In the genomic region with DNA sequence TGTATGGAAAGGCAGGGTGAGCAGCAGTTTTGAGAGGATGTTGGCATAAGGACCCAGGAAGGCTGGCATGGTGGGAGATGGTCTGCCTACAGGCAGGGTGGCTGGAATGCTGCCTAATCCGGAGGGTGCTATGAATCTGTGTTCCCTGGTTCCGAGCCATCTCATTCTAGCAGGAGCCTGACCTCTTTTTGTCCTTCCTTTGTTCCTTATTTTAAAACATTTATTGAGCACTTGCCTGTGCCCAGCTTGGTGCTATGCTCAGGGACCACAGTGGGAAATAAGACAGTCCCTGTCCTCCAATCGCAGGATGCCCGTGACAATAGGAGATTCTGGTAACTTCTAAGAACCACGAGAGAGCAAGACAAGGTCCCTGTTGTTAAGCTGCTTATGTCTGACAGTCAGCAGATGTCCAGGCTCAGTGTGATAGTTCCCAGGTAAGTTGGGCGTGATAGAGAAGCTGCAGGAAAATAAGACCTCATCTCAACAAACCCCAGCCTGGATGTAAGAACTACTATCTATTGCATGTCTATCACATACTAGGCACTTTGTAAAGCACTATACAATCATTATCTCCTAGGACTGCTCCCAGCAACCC, we compare ENCODE assay signal across 16 cellular contexts. TPM values are rescaled to one million over a fixed set of nuclear protein-coding genes. Genes with fewer than 3 reads are reported as not detected.
DNase-seq lines count a peak whose midpoint lies in the region; ATAC-seq and TF ChIP-seq lines count a peak whose summit lies in the region.
"Had no signal": no experiment of that assay in that cellular context is flagged by ENCODE, and none has a peak within 500 bp of the region (broad histone marks: within the 10 kb centered on the region; RNA-seq: fewer than 3 reads in every experiment).

No MANE protein-coding gene starts in this region.

- no peak overlapping the region for H3K4me2 ChIP-seq in Loucy (ENCODE audit: low read depth, low read length, poor library complexity, severe bottlenecking)
- H3K4me2 ChIP-seq: GM23338 had no signal

- no peaks in the 10 kb centered on the region for H3K27me3 ChIP-seq in Loucy (ENCODE audit: insufficient read depth, low read length, poor library complexity, severe bottlenecking)
- no peaks in the 10 kb centered on the region; the same call in 1 of the 2 replicates for H3K27me3 ChIP-seq in Caco-2 (replicated peaks; ENCODE audit: control insufficient read depth, insufficient read depth, low read length)

- H3K4me3 ChIP-seq in Loucy (ENCODE audit: low read length, poor library complexity, severe bottlenecking), result no peak overlapping the region
- no peak overlapping the region for H3K4me3 ChIP-seq in Caco-2 (ENCODE audit: low read depth, low read length)
- H3K4me3 ChIP-seq: GM23338 had no signal

- CTCF ChIA-PET in Caco-2 (lab: Charles Lee), result no interaction called here

- no peak overlapping the region for H3K4me3 Mint-ChIP-seq in osteocyte (ENCODE audit: unreplicated experiment)
- no peak overlapping the region for H3K4me3 Mint-ChIP-seq in Caco-2 (ENCODE audit: unreplicated experiment)
- H3K4me3 Mint-ChIP-seq: CD8-positive, alpha-beta memory T cell; GM23338 had no signal

- H2AFZ ChIP-seq in Loucy (ENCODE audit: low read length), result 0 out of 2 replicates have a peak overlapping the region, but pooled peaks have one; percentile 41
- H2AFZ ChIP-seq: GM23338 had no signal

- POLR2A ChIA-PET in Caco-2 (lab: Charles Lee), result no interaction called here

- H3K36me3 ChIP-seq in Loucy (ENCODE audit: insufficient read depth, low read length), result no peaks in the 10 kb centered on the region
- H3K36me3 ChIP-seq in Caco-2 (ENCODE audit: control insufficient read depth, insufficient read depth, low read length), result no peaks in the 10 kb centered on the region
- H3K36me3 ChIP-seq: BE2C had no signal

- H3K9me3 Mint-ChIP-seq in osteocyte (ENCODE audit: unreplicated experiment) (no peaks in the 10 kb centered on the region), Caco-2 (ENCODE audit: unreplicated experiment) (no peaks in the 10 kb centered on the region)
- H3K9me3 Mint-ChIP-seq: CD4-positive, CD25-positive, alpha-beta regulatory T cell; CD8-positive, alpha-beta memory T cell; GM23338 had no signal

- H3K9me2 ChIP-seq in Loucy (replicated peaks; ENCODE audit: low read depth, low read length), result no peaks in the 10 kb centered on the region

- intact Hi-C loops in Caco-2 (cut with micrococcal nuclease; ENCODE audit: unreplicated experiment), result no loop called here

- no peak overlapping the region for H3K9ac ChIP-seq in Loucy (ENCODE audit: low read depth, low read length, poor library complexity, severe bottlenecking)

- H3F3A ChIP-seq in Loucy (ENCODE audit: low read depth), result no peaks in the 10 kb centered on the region; the same call in 1 of the 2 replicates

- H3K4me1 Mint-ChIP-seq in osteocyte (ENCODE audit: unreplicated experiment), result no peaks in the 10 kb centered on the region
- H3K4me1 Mint-ChIP-seq in Caco-2 (ENCODE audit: low read depth, unreplicated experiment), result no peaks in the 10 kb centered on the region
- H3K4me1 Mint-ChIP-seq: CD4-positive, CD25-positive, alpha-beta regulatory T cell; CD8-positive, alpha-beta memory T cell had no signal

- H3K4me1 ChIP-seq in Loucy (ENCODE audit: insufficient read depth, low read length, poor library complexity, severe bottlenecking) (no peaks in the 10 kb centered on the region), Caco-2 (no peaks in the 10 kb centered on the region)
- H3K4me1 ChIP-seq: BE2C had no signal

- no peaks in the 10 kb centered on the region for H4K20me1 ChIP-seq in Loucy (ENCODE audit: insufficient read depth, low read length, poor library complexity, severe bottlenecking)

- TF ChIP-seq CTCF in Loucy (conservative IDR thresholded peaks at IDR 0.05; ENCODE audit: low read length) (no peak), osteocyte (IDR thresholded peaks at IDR 0.05) (no peak), Caco-2 (IDR thresholded peaks at IDR 0.05; ENCODE audit: insufficient read depth in 1 of 2, low read depth in 1 of 2, low read length in 1 of 2, severe bottlenecking in 1 of 2, unreplicated experiment in 1 of 2) (no peak)

- ATAC-seq in GM21576 (IDR thresholded peaks at IDR 0.05; ENCODE audit: unreplicated experiment), result no peak
- ATAC-seq: GM23338 had no signal

- BruUV-seq in Caco-2 (replicated peaks; lab: Mats Ljungman, UMichigan), result no TSS peak

- H3K27me3 Mint-ChIP-seq in osteocyte (ENCODE audit: unreplicated experiment) (peaks cover 46% of the 10 kb centered on the region), Caco-2 (ENCODE audit: insufficient read depth, unreplicated experiment) (no peaks in the 10 kb centered on the region)

- DNase-seq in SK-MEL-5 (ENCODE audit: low read depth, low spot score), result peak; percentile 80
- peak; percentile 37 for DNase-seq in cerebellum (ENCODE audit: low spot score)
- peak; percentile 51 for DNase-seq in osteocyte (ENCODE audit: extremely low spot score, unreplicated experiment)
- DNase-seq in effector CD8-positive, alpha-beta T cell (lab: John Stamatoyannopoulos, UW), result no peak
- no peak for DNase-seq in Caco-2
- DNase-seq: ACHN; BE2C; CD4-positive, CD25-positive, alpha-beta regulatory T cell; CD8-positive, alpha-beta memory T cell; COR-L47; DND-41; EL; HCEC 1CT had no signal

- no peaks in the 10 kb centered on the region for H3K36me3 Mint-ChIP-seq in osteocyte (ENCODE audit: unreplicated experiment)
- peaks cover under 1% of the 10 kb centered on the region for H3K36me3 Mint-ChIP-seq in Caco-2 (ENCODE audit: insufficient read depth, unreplicated experiment)
- H3K36me3 Mint-ChIP-seq: CD4-positive, CD25-positive, alpha-beta regulatory T cell; CD8-positive, alpha-beta memory T cell had no signal

- in situ Hi-C loops in SK-MEL-5 (cut with HindIII; ENCODE audit: low pct_unique_long_range_greater_than_20kb, low sequenced_read_pairs), result no loop called here

- H3K27ac Mint-ChIP-seq in osteocyte (ENCODE audit: unreplicated experiment), result no peak overlapping the region
- H3K27ac Mint-ChIP-seq in Caco-2 (ENCODE audit: unreplicated experiment), result no peak overlapping the region
- H3K27ac Mint-ChIP-seq: CD4-positive, CD25-positive, alpha-beta regulatory T cell; CD8-positive, alpha-beta memory T cell; GM23338 had no signal

- H3K9me3 ChIP-seq in Loucy (ENCODE audit: insufficient read depth, low read depth, low read length), result no peaks in the 10 kb centered on the region
- no peaks in the 10 kb centered on the region for H3K9me3 ChIP-seq in Caco-2
- H3K9me3 ChIP-seq: BE2C had no signal

- H3K79me2 ChIP-seq in Loucy (ENCODE audit: insufficient read depth, low read length), result no peaks in the 10 kb centered on the region

RNA-seq across cellular contexts. Expression of gene ZBTB34, which starts 9.1 kb away (rescaled TPM):
- 6.5 and 7.4 TPM in 2 replicates for total RNA-seq in SK-MEL-5 (2014; rRNA removed; shearing (Covaris generic))
- polyA plus RNA-seq in SK-MEL-5 (2015; cell fraction: cytosol; rRNA removed), result 5.5 and 7.3 TPM in 2 replicates
- polyA plus RNA-seq in SK-MEL-5 (2015; cell fraction: nucleus; rRNA removed), result 20.5 and 27.3 TPM in 2 replicates
- total RNA-seq in cerebellum (30.0 TPM), osteocyte (13.9 and 14.0 TPM in 2 replicates), Caco-2 (2022) (16.8 and 17.1 TPM in 2 replicates)

RNA-seq across cellular contexts. Expression of gene ZBTB43, which starts 46.5 kb away (rescaled TPM):
- total RNA-seq in SK-MEL-5 (2014; rRNA removed; shearing (Covaris generic)), result 7.6 and 68.4 TPM in 2 replicates
- polyA plus RNA-seq in SK-MEL-5 (2015; cell fraction: cytosol; rRNA removed), result 5.5 and 9.0 TPM in 2 replicates
- polyA plus RNA-seq in SK-MEL-5 (2015; cell fraction: nucleus; rRNA removed), result 13.0 and 21.6 TPM in 2 replicates
- 15.1 TPM for total RNA-seq in cerebellum
- total RNA-seq in osteocyte, result 17.1 and 20.3 TPM in 2 replicates
- total RNA-seq in Caco-2 (2022), result 17.7 and 18.5 TPM in 2 replicates

Comparison
In these comparisons a context has a peak if more than half of its experiments do, and no peak if none do; other contexts are left out.
1. DNase-seq: peak in SK-MEL-5 (single experiment), cerebellum (single experiment) and osteocyte (single experiment); none in effector CD8-positive, alpha-beta T cell (single experiment) and Caco-2 (0 of 2).